Comparison of ENCODE assay signal across 8 cellular contexts in genomic region chr3:194691481-194692281, GRCh38. TPM values are rescaled to one million over a fixed set of nuclear protein-coding genes. Genes with fewer than 3 reads are reported as not detected.
A peak's percentile ranks its signal among the peaks of the same experiment; 100 is the strongest.
DNase-seq lines count a peak whose midpoint lies in the region; ATAC-seq and TF ChIP-seq lines count a peak whose summit lies in the region.

No MANE protein-coding gene starts in this region.

- H3K9ac ChIP-seq in neural progenitor cell: no peak overlapping the region

- peak; percentile 18 for DNase-seq in NCI-H510A (lab: John Stamatoyannopoulos, UW)
- DNase-seq in nephron progenitor cell: peak; percentile 30
- DNase-seq in activated CD4-positive, alpha-beta T cell treated with anti-CD3 and anti-CD28 coated beads for 4 hours: no peak
- no peak for DNase-seq in cortex of kidney (lab: John Stamatoyannopoulos, UW)
- DNase-seq in neural progenitor cell (ENCODE audit: low spot score): no peak
- DNase-seq in prostate gland (ENCODE audit: low spot score): no peak

- peaks cover 58% of the 10 kb centered on the region for H3K4me1 Mint-ChIP-seq in nephron progenitor cell
- peaks cover 36% of the 10 kb centered on the region for H3K4me1 Mint-ChIP-seq in neural progenitor cell

- H3K27me3 Mint-ChIP-seq in nephron progenitor cell (ENCODE audit: low read depth, poor library complexity) (peaks cover 13% of the 10 kb centered on the region), neural progenitor cell (ENCODE audit: insufficient read depth, low read depth) (peaks cover 11% of the 10 kb centered on the region)

- H3K4me3 Mint-ChIP-seq in nephron progenitor cell: peak overlapping the region; percentile 28
- H3K4me3 Mint-ChIP-seq in neural progenitor cell: no peak overlapping the region

- WGBS in prostate gland: 61% methylated on average over 15 of the region's 15 CpGs

- H3K9me3 Mint-ChIP-seq in nephron progenitor cell: no peaks in the 10 kb centered on the region
- peaks cover 3% of the 10 kb centered on the region for H3K9me3 Mint-ChIP-seq in neural progenitor cell

- no peaks in the 10 kb centered on the region for H3K9me3 ChIP-seq in neural progenitor cell (ENCODE audit: low read depth)
- no peaks in the 10 kb centered on the region for H3K9me3 ChIP-seq in prostate gland

- TF ChIP-seq CTCF in nephron progenitor cell (IDR thresholded peaks at IDR 0.05) (no peak), neural progenitor cell (IDR thresholded peaks at IDR 0.05) (no peak), prostate gland (IDR thresholded peaks at IDR 0.05) (no peak)

- intact Hi-C loops in prostate gland (cut with DNase I): loop anchor here (10.0 kb wide), 1 partner anchor 183 kb away; no protein-coding TSS in a partner anchor

- no peaks in the 10 kb centered on the region for H4K20me1 ChIP-seq in neural progenitor cell (ENCODE audit: low read depth)

- no peak overlapping the region for H2AFZ ChIP-seq in neural progenitor cell (replicated peaks)

- no peak for TF ChIP-seq POLR2A in prostate gland (IDR thresholded peaks at IDR 0.05)

- H3K36me3 Mint-ChIP-seq in nephron progenitor cell (ENCODE audit: low read depth) (no peaks in the 10 kb centered on the region), neural progenitor cell (no peaks in the 10 kb centered on the region)

- H3K27ac Mint-ChIP-seq in nephron progenitor cell (peak overlapping the region; percentile 12), neural progenitor cell (no peak overlapping the region)

- H3K27ac ChIP-seq in neural progenitor cell: no peak overlapping the region
- no peak overlapping the region for H3K27ac ChIP-seq in prostate gland

- H3K79me2 ChIP-seq in neural progenitor cell (ENCODE audit: low read depth): no peaks in the 10 kb centered on the region

- ATAC-seq in GM18861 (IDR thresholded peaks at IDR 0.05; ENCODE audit: unreplicated experiment) (peak; percentile 65), HG02870 (IDR thresholded peaks at IDR 0.05; ENCODE audit: unreplicated experiment) (peak; percentile 68)

- H3K27me3 ChIP-seq in neural progenitor cell (peaks cover 12% of the 10 kb centered on the region), prostate gland (replicated peaks; ENCODE audit: insufficient read depth) (no peaks in the 10 kb centered on the region)

- H3K4me1 ChIP-seq in neural progenitor cell (peaks cover 5% of the 10 kb centered on the region), prostate gland (replicated peaks) (no peaks in the 10 kb centered on the region)

- peaks cover 6% of the 10 kb centered on the region for H3F3A ChIP-seq in neural progenitor cell (ENCODE audit: low read depth)

- no peak overlapping the region for H3K4me2 ChIP-seq in neural progenitor cell

- H3K4me3 ChIP-seq in neural progenitor cell: no peak overlapping the region
- H3K4me3 ChIP-seq in prostate gland: no peak overlapping the region

- H3K36me3 ChIP-seq in neural progenitor cell: no peaks in the 10 kb centered on the region
- H3K36me3 ChIP-seq in prostate gland: no peaks in the 10 kb centered on the region

RNA-seq across cellular contexts. Expression of gene FAM43A, which starts 6.0 kb away (rescaled TPM):
- total RNA-seq in neural progenitor cell (ENCODE audit: low replicate concordance) (0.80 and 2.6 TPM in 2 replicates), prostate gland (10 to 100 TPM; 39.6 to 93.6 TPM)

RNA-seq across cellular contexts. Expression of gene LSG1, which starts 19.7 kb away (rescaled TPM):
- total RNA-seq in neural progenitor cell (ENCODE audit: low replicate concordance): 31.0 and 41.2 TPM in 2 replicates
- total RNA-seq in prostate gland: 10 to 100 TPM; 25.9 to 49.6 TPM

RNA-seq across cellular contexts. Expression of gene TMEM44, which starts 58.5 kb away (rescaled TPM):
- total RNA-seq in neural progenitor cell (ENCODE audit: low replicate concordance) (10.4 and 25.7 TPM in 2 replicates), prostate gland (10 to 100 TPM; 11.0 to 11.1 TPM)

Comparison
In these comparisons a context has a peak if more than half of its experiments do, and no peak if none do; other contexts are left out.
1. DNase-seq: peak in NCI-H510A (single experiment) and nephron progenitor cell (single experiment); none in activated CD4-positive, alpha-beta T cell treated with anti-CD3 and anti-CD28 coated beads for 4 hours (0 of 2), cortex of kidney (single experiment), neural progenitor cell (single experiment) and prostate gland (single experiment).
2. RNA of gene FAM43A, which starts 6.0 kb away (total RNA-seq): 39.6 to 93.6 TPM in prostate gland; 0.80 to 2.6 TPM in neural progenitor cell; every median in the first group is over 10 times any median in the second.